In genomic region chr2:96856776-96857673, GRCh38 we compare ENCODE assay signal across 8 cellular contexts. TPM values are rescaled to one million over a fixed set of nuclear protein-coding genes. Genes with fewer than 3 reads are reported as not detected.
DNase-seq lines count a peak whose midpoint lies in the region; ATAC-seq and TF ChIP-seq lines count a peak whose summit lies in the region.

No MANE protein-coding gene starts in this region.

- H3K9me3 ChIP-seq in esophagus muscularis mucosa (no peaks in the 10 kb centered on the region), neural cell (ENCODE audit: low read length) (no peaks in the 10 kb centered on the region)

- H3K27ac ChIP-seq in esophagus muscularis mucosa (replicated peaks in 1 of 4): peak overlapping the region; percentile 84 to 100 (median 85)
- H3K27ac ChIP-seq in neural cell (ENCODE audit: low read length): peak overlapping the region; percentile 88

- H3K27me3 ChIP-seq in esophagus muscularis mucosa: no peaks in the 10 kb centered on the region
- H3K27me3 ChIP-seq in neural cell (ENCODE audit: insufficient read depth, low read depth, low read length): no peaks in the 10 kb centered on the region

- WGBS in esophagus muscularis mucosa: 11% methylated on average over 23 of the region's 29 CpGs

- H3K36me3 ChIP-seq in esophagus muscularis mucosa (peaks cover 28 to 46% (median 45%) of the 10 kb centered on the region in 4 donors), neural cell (ENCODE audit: insufficient read depth, low read length) (no peaks in the 10 kb centered on the region)

- TF ChIP-seq EP300 in esophagus muscularis mucosa (IDR thresholded peaks at IDR 0.05) (no peak), neural cell (conservative IDR thresholded peaks at IDR 0.05; ENCODE audit: poor library complexity, severe bottlenecking) (no peak)

- no peak for TF ChIP-seq CTCF in LNCaP clone FGC (IDR thresholded peaks at IDR 0.05; ENCODE audit: control insufficient read depth, extremely low read depth, insufficient read depth)
- no peak for TF ChIP-seq CTCF in WI38 (IDR thresholded peaks at IDR 0.05; ENCODE audit: low read depth, low read length)
- TF ChIP-seq CTCF in esophagus muscularis mucosa (IDR thresholded peaks at IDR 0.05): no peak
- TF ChIP-seq CTCF in neural cell (IDR thresholded peaks at IDR 0.05; ENCODE audit: poor library complexity, severe bottlenecking): no peak

- H3K4me1 ChIP-seq in esophagus muscularis mucosa: peaks cover 35 to 66% (median 63%) of the 10 kb centered on the region in 4 donors

- H3K4me2 ChIP-seq in neural cell (ENCODE audit: low read length): peak overlapping the region; percentile 83

- H3K9ac ChIP-seq in neural cell (ENCODE audit: low read length): peak overlapping the region; percentile 94

- peak; percentile 4 for ATAC-seq in GM19023 (IDR thresholded peaks at IDR 0.05; ENCODE audit: unreplicated experiment)

- peak; percentile 7 for TF ChIP-seq RAD21 in neural cell (conservative IDR thresholded peaks at IDR 0.05)

- H4K20me1 ChIP-seq in neural cell (ENCODE audit: insufficient read depth): no peaks in the 10 kb centered on the region

- intact Hi-C loops in esophagus muscularis mucosa (cut with DNase I): loop anchor here (2.0 kb wide), 1 partner anchor 40 kb away; the partner anchor contains the start of gene CNNM3

- TF ChIP-seq POLR2A in esophagus muscularis mucosa (IDR thresholded peaks at IDR 0.05; ENCODE audit: low read depth): no peak

- H3K79me2 ChIP-seq in neural cell (replicated peaks; ENCODE audit: insufficient read depth, low read length): peaks cover 26% of the 10 kb centered on the region

- peaks cover 3% of the 10 kb centered on the region for H3F3A ChIP-seq in neural cell (ENCODE audit: insufficient read depth, low read length, poor library complexity, severe bottlenecking)

- peak overlapping the region; percentile 83 for H2AFZ ChIP-seq in neural cell (ENCODE audit: low read depth, low read length)

- H3K4me3 ChIP-seq in LNCaP clone FGC (ENCODE audit: low read depth, low read length): peak overlapping the region; percentile 72
- peak overlapping the region; percentile 81 for H3K4me3 ChIP-seq in WI38 (ENCODE audit: low read depth, low read length)
- peak overlapping the region; percentile 65 to 82 (median 70) for H3K4me3 ChIP-seq in esophagus muscularis mucosa
- peak overlapping the region; percentile 99 for H3K4me3 ChIP-seq in neural cell (ENCODE audit: low read length)

- DNase-seq in Ammon's horn (ENCODE audit: low spot score) (peak; percentile 63), LNCaP clone FGC (ENCODE audit: low read depth) (no peak), esophagus muscularis mucosa (ENCODE audit: extremely low spot score) (no peak), COLO829 (ENCODE audit: low spot score) (no peak), NCI-H446 treated with DMSO at 0.1 percent for 48 hours (lab: John Stamatoyannopoulos, UW) (no peak)

- no peaks in the 10 kb centered on the region for H3K9me2 ChIP-seq in neural cell (ENCODE audit: insufficient read depth, low read length)

TF ChIP-seq in neural cell, 6 proteins besides CTCF, POLR2A, EP300 and RAD21:
- TF ChIP-seq REST (IDR thresholded peaks at IDR 0.05; ENCODE audit: borderline replicate concordance): peak; percentile 32
- TF ChIP-seq POLR2AphosphoS5 (IDR thresholded peaks at IDR 0.05): peak; percentile 17
- TF ChIP-seq SMC3 (conservative IDR thresholded peaks at IDR 0.05; ENCODE audit: poor library complexity): peak; percentile 35
- no peak for TF ChIP-seq EZH2 (IDR thresholded peaks at IDR 0.05; ENCODE audit: borderline replicate concordance, insufficient read depth, low read length, poor library complexity, severe bottlenecking)
- TF ChIP-seq MXI1 (conservative IDR thresholded peaks at IDR 0.05; ENCODE audit: poor library complexity, severe bottlenecking): no peak
- TF ChIP-seq TAF1 (IDR thresholded peaks at IDR 0.05; ENCODE audit: low read depth): no peak
TF ChIP-seq in neural cell: peak in this region for 3.

RNA-seq across cellular contexts. Expression of gene ANKRD39, which starts 0.8 kb away (rescaled TPM):
- total RNA-seq in esophagus muscularis mucosa: 10 to 100 TPM; 12.4 to 17.2 (median 14.7) TPM
- 30.7 and 39.0 TPM in 2 replicates for polyA plus RNA-seq in neural cell
- polyA minus RNA-seq in neural cell: 15.3 and 18.2 TPM in 2 replicates

RNA-seq across cellular contexts. Expression of gene SEMA4C, which starts 12.9 kb away (rescaled TPM):
- 10 to 100 TPM; 54.4 to 82.7 (median 75.4) TPM for total RNA-seq in esophagus muscularis mucosa
- 88.7 and 101 TPM in 2 replicates for polyA plus RNA-seq in neural cell
- 87.4 and 111 TPM in 2 replicates for polyA minus RNA-seq in neural cell

RNA-seq across cellular contexts. Expression of gene ANKRD23, which starts 13.2 kb away (rescaled TPM):
- 1 to 10 TPM; 2.2 to 6.0 (median 4.2) TPM for total RNA-seq in esophagus muscularis mucosa
- 12.1 and 17.7 TPM in 2 replicates for polyA plus RNA-seq in neural cell
- polyA minus RNA-seq in neural cell: 13.4 and 16.6 TPM in 2 replicates

RNA-seq across cellular contexts. Expression of gene CNNM3, which starts 41.0 kb away (rescaled TPM):
- total RNA-seq in esophagus muscularis mucosa: 10 to 100 TPM; 11.8 to 30.3 (median 22.1) TPM
- 9.5 and 9.6 TPM in 2 replicates for polyA plus RNA-seq in neural cell
- 15.7 and 19.2 TPM in 2 replicates for polyA minus RNA-seq in neural cell
